23 cellular contexts compared by ENCODE assay signal in the genomic region with DNA sequence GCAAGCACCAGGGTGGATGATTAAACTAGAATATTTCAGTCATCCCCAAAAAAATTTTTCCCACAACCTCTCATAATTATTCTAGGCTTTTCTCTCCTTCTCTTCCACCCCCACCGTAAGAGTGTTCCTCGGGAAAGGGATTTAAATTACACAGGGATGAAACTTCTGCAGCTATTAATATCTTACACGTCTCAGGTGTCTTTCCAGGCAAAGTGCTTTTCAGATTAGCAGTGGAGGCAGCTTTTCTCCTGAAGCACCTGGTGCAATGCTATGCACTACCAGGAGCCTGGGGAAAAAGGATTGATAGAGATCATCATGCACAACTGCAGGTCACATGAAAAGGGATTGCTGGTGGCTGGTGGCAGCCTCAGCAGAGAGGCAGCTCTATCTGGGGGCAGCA.
"Had no signal": no experiment of that assay in that cellular context is flagged by ENCODE, and none has a peak within 500 bp of the region (broad histone marks: within the 10 kb centered on the region; RNA-seq: fewer than 3 reads in every experiment).

No MANE protein-coding gene starts in this region.

- H3K4me1 ChIP-seq: colonic mucosa, foreskin keratinocyte, pancreas, right atrium auricular region, transverse colon, upper lobe of right lung, uterus had no signal

- H3K4me3 ChIP-seq: colonic mucosa, esophagus muscularis mucosa, lung, mucosa of descending colon, pancreas, right atrium auricular region, thoracic aorta, transverse colon, upper lobe of right lung, uterus had no signal

- H3K36me3 ChIP-seq: colonic mucosa, esophagus muscularis mucosa, neutrophil, pancreas, right atrium auricular region, thoracic aorta, transverse colon, upper lobe of right lung, uterus had no signal

- H3K27me3 ChIP-seq: colonic mucosa, esophagus muscularis mucosa, foreskin keratinocyte, pancreas, right atrium auricular region, transverse colon, upper lobe of right lung, uterus had no signal

- DNase-seq: colonic mucosa; dermis blood vessel endothelial cell; effector memory CD4-positive, alpha-beta T cell; foreskin keratinocyte; glutamatergic neuron; left ventricle myocardium superior; mucosa of descending colon; naive B cell; pancreas; stimulated activated CD4-positive, alpha-beta T cell treated with anti-CD3 and anti-CD28 coated beads, Interleukin-4, amount 100 ng/mL, for 4 hours; stimulated activated naive CD8-positive, alpha-beta T cell treated with anti-CD3 and anti-CD28 coated beads, Interleukin-15, Interleukin-2, amounts not matched to agents 100 U/mL and 50 U/mL, for 24 hours; substantia nigra; transverse colon; upper lobe of right lung; uterus had no signal

- H3K27ac ChIP-seq: colonic mucosa, esophagus muscularis mucosa, foreskin keratinocyte, neutrophil, pancreas, right atrium auricular region, transverse colon, upper lobe of right lung, uterus had no signal

- ATAC-seq: foreskin keratinocyte; left ventricle myocardium superior; mucosa of descending colon; natural killer cell treated with Interleukin-12 subunit alpha and Interleukin-12 subunit beta and Interleukin-15 and Interleukin-18, amount 100 ng/mL, for 72 hours; pancreas; sciatic nerve; stimulated activated memory B cell treated with anti-CD40 and anti-IgM and Interleukin-4, amounts not matched to agents 10 μg/mL and 1 μg/mL and 100 μg/mL, for 72 hours; stimulated activated naive CD8-positive, alpha-beta T cell treated with anti-CD3 and anti-CD28 coated beads, Interleukin-15, Interleukin-2, amounts not matched to agents 100 U/mL and 50 U/mL, for 24 hours; upper lobe of right lung had no signal

- H3K9me3 ChIP-seq: colonic mucosa, mucosa of descending colon, neutrophil, pancreas, thoracic aorta, transverse colon, uterus had no signal
